39 cellular contexts compared by ENCODE assay signal in the genomic region with DNA sequence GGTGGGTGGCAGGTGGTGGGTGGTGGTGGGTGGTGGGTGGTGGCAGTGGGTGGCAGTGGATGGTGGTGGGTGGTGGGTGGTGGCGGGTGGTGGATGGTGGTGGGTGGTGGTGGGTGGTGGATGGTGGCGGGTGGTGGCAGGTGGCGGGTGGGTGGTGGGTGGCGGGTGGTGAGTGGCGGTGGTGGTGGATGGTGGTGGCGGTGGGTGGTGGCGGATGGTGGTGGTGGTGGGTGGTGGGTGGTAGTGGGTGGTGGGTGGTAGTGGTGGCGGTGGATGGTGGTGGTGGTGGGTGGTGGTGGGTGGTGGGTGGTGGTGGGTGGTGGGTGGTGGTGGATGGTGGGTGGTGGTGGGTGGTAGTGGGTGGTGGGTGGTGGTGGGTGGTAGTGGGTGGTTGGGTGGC.
"Had no signal": no experiment of that assay in that cellular context is flagged by ENCODE, and none has a peak within 500 bp of the region (broad histone marks: within the 10 kb centered on the region; RNA-seq: fewer than 3 reads in every experiment).

No MANE protein-coding gene starts in this region.

- H3K36me3 Mint-ChIP-seq: activated naive CD4-positive, alpha-beta T cell treated with anti-CD3 and anti-CD28 coated beads, Interleukin-2, amount 10 ng/mL, durations not matched to agents 7 days and 5 days; activated naive CD4-positive, alpha-beta T cell treated with anti-CD3 and anti-CD28 coated beads, Interleukin-2, amount 50 U/mL, for 24 hours; activated naive CD4-positive, alpha-beta T cell treated with anti-CD3 and anti-CD28 coated beads, Interleukin-2, amount 50 U/mL, for 72 hours; activated naive CD8-positive, alpha-beta T cell; activated naive CD8-positive, alpha-beta T cell treated with anti-CD3 and anti-CD28 coated beads for 36 hours; activated naive CD8-positive, alpha-beta T cell treated with anti-CD3 and anti-CD28 coated beads, Interleukin-2, amount 10 ng/mL, durations not matched to agents 7 days and 5 days; brain had no signal

- DNase-seq: activated effector memory CD4-positive, alpha-beta T cell treated with anti-CD3 and anti-CD28 coated beads, Interleukin-2, amount 50 U/mL, for 16 hours; activated effector memory CD4-positive, alpha-beta T cell treated with Interleukin-2 at 50 U/mL for 16 hours; activated gamma-delta T cell; activated gamma-delta T cell treated with Interleukin-2 at 50 U/mL for 16 hours; activated naive CD4-positive, alpha-beta T cell; activated naive CD4-positive, alpha-beta T cell treated with anti-CD3 and anti-CD28 coated beads for 36 hours; activated naive CD4-positive, alpha-beta T cell treated with anti-CD3 and anti-CD28 coated beads, Interleukin-2, amount 10 ng/mL, durations not matched to agents 7 days and 5 days; activated naive CD4-positive, alpha-beta T cell treated with anti-CD3 and anti-CD28 coated beads, Interleukin-2, amount 50 U/mL, for 16 hours; activated naive CD4-positive, alpha-beta T cell treated with Interleukin-2 at 50 U/mL for 16 hours; activated naive CD8-positive, alpha-beta T cell treated with anti-CD3 and anti-CD28 coated beads for 36 hours; activated naive CD8-positive, alpha-beta T cell treated with anti-CD3 and anti-CD28 coated beads, Interleukin-2, amount 10 ng/mL, durations not matched to agents 7 days and 5 days; activated naive CD8-positive, alpha-beta T cell treated with anti-CD3 and anti-CD28 coated beads, Interleukin-2, amount 50 U/mL, for 24 hours; activated T-cell treated with anti-CD3 and anti-CD28 coated beads for 4 hours; activated T-cell treated with anti-CD3 and anti-CD28 coated beads, Interleukin-2, amount 50 U/mL, for 1 hour; activated T-cell treated with anti-CD3 and anti-CD28 coated beads, Interleukin-2, amount 50 U/mL, for 24 hours; activated T-cell treated with anti-CD3 and anti-CD28 coated beads, Interleukin-2, amount 50 U/mL, for 4 hours; activated T-cell treated with anti-CD3 and anti-CD28 coated beads, Interleukin-2, amount 50 U/mL, for 48 hours; activated T-cell treated with anti-CD3 and anti-CD28 coated beads, Interleukin-2, amount 50 U/mL, for 72 hours; adrenal gland; amniotic stem cell; amygdala; anterior cingulate cortex; aorta; body of pancreas; brain microvascular endothelial cell; caudate nucleus; central memory CD4-positive, alpha-beta T cell; cerebellar nuclear complex had no signal

- H3K27me3 Mint-ChIP-seq: activated naive CD4-positive, alpha-beta T cell treated with anti-CD3 and anti-CD28 coated beads, Interleukin-2, amount 10 ng/mL, durations not matched to agents 7 days and 5 days; activated naive CD4-positive, alpha-beta T cell treated with anti-CD3 and anti-CD28 coated beads, Interleukin-2, amount 50 U/mL, for 24 hours; activated T-cell treated with anti-CD3 and anti-CD28 coated beads, Interleukin-2, amount 50 U/mL, for 24 hours; brain; central memory CD8-positive, alpha-beta T cell had no signal

- H3K27ac Mint-ChIP-seq: activated naive CD4-positive, alpha-beta T cell treated with anti-CD3 and anti-CD28 coated beads for 36 hours; activated naive CD4-positive, alpha-beta T cell treated with anti-CD3 and anti-CD28 coated beads, Interleukin-2, amount 10 ng/mL, durations not matched to agents 7 days and 5 days; activated naive CD4-positive, alpha-beta T cell treated with anti-CD3 and anti-CD28 coated beads, Interleukin-2, amount 50 U/mL, for 24 hours; activated naive CD4-positive, alpha-beta T cell treated with anti-CD3 and anti-CD28 coated beads, Interleukin-2, amount 50 U/mL, for 72 hours; activated naive CD8-positive, alpha-beta T cell; activated naive CD8-positive, alpha-beta T cell treated with anti-CD3 and anti-CD28 coated beads for 36 hours; activated naive CD8-positive, alpha-beta T cell treated with anti-CD3 and anti-CD28 coated beads, Interleukin-2, amount 10 ng/mL, durations not matched to agents 7 days and 5 days; activated naive CD8-positive, alpha-beta T cell treated with anti-CD3 and anti-CD28 coated beads, Interleukin-2, amount 50 U/mL, for 24 hours; activated T-cell treated with anti-CD3 and anti-CD28 coated beads, Interleukin-2, amount 50 U/mL, for 24 hours; activated T-cell treated with anti-CD3 and anti-CD28 coated beads, Interleukin-2, amount 50 U/mL, for 72 hours; activated T-helper 1 cell treated with anti-CD3 and anti-CD28 coated beads, Interleukin-12 subunit alpha, Interleukin-12 subunit beta, Interleukin-2, Interleukin-4 antibody, amounts not matched to agents 30 ng/mL and 10 ng/mL and 1 ng/mL, durations not matched to agents 14 hours and 24 hours and 36 hours; activated T-helper 17 cell treated with anti-CD3 and anti-CD28 coated beads, Interleukin-2, amount 50 U/mL, for 72 hours; activated T-helper 2 cell treated with anti-CD3 and anti-CD28 coated beads, Interferon-gamma antibody, Interleukin-2, Interleukin-4, amounts not matched to agents 10 μg/mL and 5 μg/mL and 100 μg/mL, durations not matched to agents 14 hours and 24 hours and 36 hours had no signal

- H3K4me3 Mint-ChIP-seq: activated naive CD4-positive, alpha-beta T cell treated with anti-CD3 and anti-CD28 coated beads for 36 hours; activated naive CD4-positive, alpha-beta T cell treated with anti-CD3 and anti-CD28 coated beads, Interleukin-2, amount 10 ng/mL, durations not matched to agents 7 days and 5 days; activated naive CD4-positive, alpha-beta T cell treated with anti-CD3 and anti-CD28 coated beads, Interleukin-2, amount 50 U/mL, for 24 hours; activated naive CD8-positive, alpha-beta T cell; activated naive CD8-positive, alpha-beta T cell treated with anti-CD3 and anti-CD28 coated beads for 36 hours; activated naive CD8-positive, alpha-beta T cell treated with anti-CD3 and anti-CD28 coated beads, Interleukin-2, amount 10 ng/mL, durations not matched to agents 7 days and 5 days; activated naive CD8-positive, alpha-beta T cell treated with anti-CD3 and anti-CD28 coated beads, Interleukin-2, amount 50 U/mL, for 24 hours; activated T-cell treated with anti-CD3 and anti-CD28 coated beads, Interleukin-2, amount 50 U/mL, for 24 hours; activated T-cell treated with anti-CD3 and anti-CD28 coated beads, Interleukin-2, amount 50 U/mL, for 4 hours; activated T-cell treated with anti-CD3 and anti-CD28 coated beads, Interleukin-2, amount 50 U/mL, for 72 hours; activated T-helper 1 cell treated with anti-CD3 and anti-CD28 coated beads, Interleukin-12 subunit alpha, Interleukin-12 subunit beta, Interleukin-2, Interleukin-4 antibody, amounts not matched to agents 30 ng/mL and 10 ng/mL and 1 ng/mL, durations not matched to agents 14 hours and 24 hours and 36 hours; activated T-helper 17 cell treated with anti-CD3 and anti-CD28 coated beads, Interleukin-2, amount 50 U/mL, for 72 hours; central memory CD8-positive, alpha-beta T cell had no signal

- H3K4me1 ChIP-seq: ascending aorta, breast epithelium had no signal

- H3K4me1 Mint-ChIP-seq: activated naive CD4-positive, alpha-beta T cell treated with anti-CD3 and anti-CD28 coated beads, Interleukin-2, amount 10 ng/mL, durations not matched to agents 7 days and 5 days; activated naive CD4-positive, alpha-beta T cell treated with anti-CD3 and anti-CD28 coated beads, Interleukin-2, amount 50 U/mL, for 24 hours; activated naive CD8-positive, alpha-beta T cell treated with anti-CD3 and anti-CD28 coated beads for 36 hours; activated naive CD8-positive, alpha-beta T cell treated with anti-CD3 and anti-CD28 coated beads, Interleukin-2, amount 10 ng/mL, durations not matched to agents 7 days and 5 days; activated naive CD8-positive, alpha-beta T cell treated with anti-CD3 and anti-CD28 coated beads, Interleukin-2, amount 50 U/mL, for 24 hours; activated T-helper 17 cell treated with anti-CD3 and anti-CD28 coated beads, Interleukin-2, amount 50 U/mL, for 72 hours; central memory CD8-positive, alpha-beta T cell had no signal

- ATAC-seq: activated naive CD4-positive, alpha-beta T cell treated with anti-CD3 and anti-CD28 coated beads, Interleukin-2, amount 50 U/mL, for 72 hours; activated naive CD8-positive, alpha-beta T cell treated with anti-CD3 and anti-CD28 coated beads, Interleukin-2, amount 50 U/mL, for 24 hours; activated T-cell treated with anti-CD3 and anti-CD28 coated beads, Interleukin-2, amount 50 U/mL, for 4 hours; activated T-cell treated with anti-CD3 and anti-CD28 coated beads, Interleukin-2, amount 50 U/mL, for 72 hours; activated T-helper 17 cell treated with anti-CD3 and anti-CD28 coated beads, Interleukin-2, amount 50 U/mL, for 72 hours; body of pancreas had no signal

- H3K27me3 ChIP-seq: adrenal gland, ascending aorta, body of pancreas, brain microvascular endothelial cell, cardiac muscle cell had no signal

- H3K27ac ChIP-seq: adrenal gland, ascending aorta, body of pancreas, brain microvascular endothelial cell, breast epithelium, cardiac muscle cell had no signal

- H3K9me3 Mint-ChIP-seq: activated naive CD4-positive, alpha-beta T cell treated with anti-CD3 and anti-CD28 coated beads for 36 hours; activated naive CD4-positive, alpha-beta T cell treated with anti-CD3 and anti-CD28 coated beads, Interleukin-2, amount 10 ng/mL, durations not matched to agents 7 days and 5 days; activated naive CD4-positive, alpha-beta T cell treated with anti-CD3 and anti-CD28 coated beads, Interleukin-2, amount 50 U/mL, for 72 hours; activated naive CD8-positive, alpha-beta T cell treated with anti-CD3 and anti-CD28 coated beads for 36 hours; activated naive CD8-positive, alpha-beta T cell treated with anti-CD3 and anti-CD28 coated beads, Interleukin-2, amount 10 ng/mL, durations not matched to agents 7 days and 5 days; activated naive CD8-positive, alpha-beta T cell treated with anti-CD3 and anti-CD28 coated beads, Interleukin-2, amount 50 U/mL, for 24 hours; activated T-cell treated with anti-CD3 and anti-CD28 coated beads, Interleukin-2, amount 50 U/mL, for 24 hours; activated T-cell treated with anti-CD3 and anti-CD28 coated beads, Interleukin-2, amount 50 U/mL, for 4 hours; activated T-cell treated with anti-CD3 and anti-CD28 coated beads, Interleukin-2, amount 50 U/mL, for 72 hours; activated T-helper 1 cell treated with anti-CD3 and anti-CD28 coated beads, Interleukin-12 subunit alpha, Interleukin-12 subunit beta, Interleukin-2, Interleukin-4 antibody, amounts not matched to agents 30 ng/mL and 10 ng/mL and 1 ng/mL, durations not matched to agents 14 hours and 24 hours and 36 hours; activated T-helper 17 cell treated with anti-CD3 and anti-CD28 coated beads, Interleukin-2, amount 50 U/mL, for 72 hours; activated T-helper 2 cell treated with anti-CD3 and anti-CD28 coated beads, Interferon-gamma antibody, Interleukin-2, Interleukin-4, amounts not matched to agents 10 μg/mL and 5 μg/mL and 100 μg/mL, durations not matched to agents 14 hours and 24 hours and 36 hours had no signal

- H3K9me3 ChIP-seq: adrenal gland, ascending aorta, body of pancreas, breast epithelium had no signal
